15 cellular contexts compared by ENCODE assay signal in genomic region chr5:74424162-74424868, GRCh38.
A peak's percentile ranks its signal among the peaks of the same experiment; 100 is the strongest.
DNase-seq lines count a peak whose midpoint lies in the region; ATAC-seq and TF ChIP-seq lines count a peak whose summit lies in the region.
"Had no signal": no experiment of that assay in that cellular context is flagged by ENCODE, and none has a peak within 500 bp of the region (broad histone marks: within the 10 kb centered on the region; RNA-seq: fewer than 3 reads in every experiment).

No MANE protein-coding gene starts in this region.

- DNase-seq in GM04503 (ENCODE audit: low read depth) (peak; percentile 27), body of pancreas (peak; percentile 22 to 59 (median 38)), fibroblast of villous mesenchyme (ENCODE audit: low read depth) (peak; percentile 5), prostate gland (ENCODE audit: low spot score) (peak; percentile 45), DMS114 treated with DMSO at 0.1 percent for 48 hours (lab: John Stamatoyannopoulos, UW; ENCODE audit: unreplicated experiment) (no peak)
- DNase-seq: activated CD4-positive, alpha-beta T cell treated with anti-CD3 and anti-CD28 coated beads for 36 hours; activated CD8-positive, alpha-beta memory T cell treated with anti-CD3 and anti-CD28 coated beads, Interleukin-2, amount 50 U/mL, for 48 hours; activated naive CD4-positive, alpha-beta T cell treated with Interleukin-2 at 50 U/mL for 16 hours; NCI-H446; substantia nigra had no signal

- H3K27ac ChIP-seq in body of pancreas (peak overlapping the region; percentile 11 to 63 (median 45)), prostate gland (no peak overlapping the region)

- WGBS in body of pancreas, 2 donors = 51 to 63% methylated on average over 5 of the region's 5 CpGs
- 70% methylated on average over 5 of the region's 5 CpGs for WGBS in prostate gland

- H3K4me1 ChIP-seq in body of pancreas (peaks cover 11% of the 10 kb centered on the region), prostate gland (replicated peaks) (no peaks in the 10 kb centered on the region)
- H3K4me1 ChIP-seq: HAP-1 had no signal

- H3K27me3 ChIP-seq in body of pancreas (no peaks in the 10 kb centered on the region), prostate gland (replicated peaks; ENCODE audit: insufficient read depth) (no peaks in the 10 kb centered on the region)

- ATAC-seq in body of pancreas (peak; percentile 83), GM19324 (IDR thresholded peaks at IDR 0.05; ENCODE audit: low FRiP score, unreplicated experiment) (no peak), GM18520 (IDR thresholded peaks at IDR 0.05; ENCODE audit: unreplicated experiment) (no peak), HG03342 (IDR thresholded peaks at IDR 0.05; ENCODE audit: unreplicated experiment) (no peak)
- ATAC-seq: activated CD4-positive, alpha-beta T cell treated with anti-CD3 and anti-CD28 coated beads for 36 hours; natural killer cell treated with Interleukin-12 subunit alpha and Interleukin-12 subunit beta and Interleukin-15 and Interleukin-18, amount 100 ng/mL, for 72 hours had no signal

- H3K4me3 ChIP-seq in body of pancreas (no peak overlapping the region), fibroblast of villous mesenchyme (ENCODE audit: low read depth, low read length) (no peak overlapping the region), prostate gland (no peak overlapping the region)
- H3K4me3 ChIP-seq: HAP-1 had no signal

- no peak for TF ChIP-seq CTCF in body of pancreas (IDR thresholded peaks at IDR 0.05)
- TF ChIP-seq CTCF in fibroblast of villous mesenchyme (IDR thresholded peaks at IDR 0.05; ENCODE audit: insufficient read depth, low read depth, low read length) = no peak
- no peak for TF ChIP-seq CTCF in prostate gland (IDR thresholded peaks at IDR 0.05)

- intact Hi-C loops in body of pancreas (cut with DNase I) = no loop called here
- intact Hi-C loops in prostate gland (cut with DNase I) = no loop called here

- H3K9me3 ChIP-seq in body of pancreas (no peaks in the 10 kb centered on the region), prostate gland (no peaks in the 10 kb centered on the region)
- H3K9me3 ChIP-seq: HAP-1 had no signal

- H3K36me3 ChIP-seq in body of pancreas (replicated peaks in 1 of 2; ENCODE audit: insufficient read depth in 1 of 2, low read depth in 2 of 2) = no peaks in the 10 kb centered on the region
- H3K36me3 ChIP-seq in prostate gland = no peaks in the 10 kb centered on the region
- H3K36me3 ChIP-seq: HAP-1 had no signal

- TF ChIP-seq POLR2A in body of pancreas (IDR thresholded peaks at IDR 0.05) (no peak), prostate gland (IDR thresholded peaks at IDR 0.05) (no peak)

Comparison
In these comparisons a context has a peak if more than half of its experiments do, and no peak if none do; other contexts are left out.
1. H3K27ac ChIP-seq: peak in body of pancreas (4 of 4); none in prostate gland (0 of 2).